In genomic region chr19:48867119-48867921, GRCh38 we compare ENCODE assay signal across 12 cellular contexts. TPM values are rescaled to one million over a fixed set of nuclear protein-coding genes. Genes with fewer than 3 reads are reported as not detected.
DNase-seq lines count a peak whose midpoint lies in the region; ATAC-seq, FAIRE-seq and TF ChIP-seq lines count a peak whose summit lies in the region.
"Had no signal": no experiment of that assay in that cellular context is flagged by ENCODE, and none has a peak within 500 bp of the region (broad histone marks: within the 10 kb centered on the region; RNA-seq: fewer than 3 reads in every experiment).

No MANE protein-coding gene starts in this region.

- H3K9me3 Mint-ChIP-seq in MCF 10A (ENCODE audit: unreplicated experiment) = no peaks in the 10 kb centered on the region

- TF ChIP-seq EP300 in HepG2 (IDR thresholded peaks at IDR 0.05; ENCODE audit: low read depth in 2 of 2, low read length in 2 of 2) (no peak), HepG2 (CRISPR knock-in tag; IDR thresholded peaks at IDR 0.05; ENCODE audit: borderline replicate concordance) (no peak), stomach (IDR thresholded peaks at IDR 0.05) (no peak)

- no peak for TF ChIP-seq CTCF in MCF 10A (IDR thresholded peaks at IDR 0.05; ENCODE audit: unreplicated experiment)
- TF ChIP-seq CTCF in HepG2 (CRISPR knock-in tag; IDR thresholded peaks at IDR 0.05) = 0 out of 2 replicates have a peak, but pooled peaks have one; percentile 18
- no peak for TF ChIP-seq CTCF in stomach (IDR thresholded peaks at IDR 0.05)

- H3K4me1 Mint-ChIP-seq in MCF 10A (ENCODE audit: insufficient read depth, unreplicated experiment) = peaks cover 9% of the 10 kb centered on the region

- peak overlapping the region; percentile 71 for H3K4me3 Mint-ChIP-seq in MCF 10A (ENCODE audit: unreplicated experiment)

- peaks cover 5% of the 10 kb centered on the region for H3K36me3 Mint-ChIP-seq in MCF 10A (ENCODE audit: insufficient read depth, unreplicated experiment)

- H3K9me3 ChIP-seq in HUES48 (ENCODE audit: control insufficient read depth, insufficient read depth, low read length) (no peaks in the 10 kb centered on the region), HepG2 (ENCODE audit: low read length) (no peaks in the 10 kb centered on the region), stomach (no peaks in the 10 kb centered on the region)

- peak overlapping the region; percentile 93 for H3K27ac Mint-ChIP-seq in MCF 10A (ENCODE audit: low read depth, unreplicated experiment)

- TF ChIP-seq RAD21 in HepG2 (CRISPR knock-in tag; IDR thresholded peaks at IDR 0.05) = no peak

- WGBS in HepG2 (ENCODE audit: low lambda C conversion rate) = 13% methylated on average over 13 of the region's 17 CpGs
- WGBS in stomach, 5 donors = 26 to 44% (median 42%) methylated on average over 12 to 17 of the region's 17 CpGs

- CTCF ChIA-PET in MCF 10A (lab: Yijun Ruan, JAX) (interaction anchor here (1.8 kb wide), 1 partner anchor 25 kb away, joined by 5 read pairs; no protein-coding TSS in a partner anchor), HepG2 (lab: Yijun Ruan, JAX; ENCODE audit: low intra/inter-chr PET ratio, low total read pairs) (no interaction called here)

- ATAC-seq in HepG2 (no peak), GM19397 (IDR thresholded peaks at IDR 0.05; ENCODE audit: unreplicated experiment) (no peak), GM18511 (IDR thresholded peaks at IDR 0.05; ENCODE audit: unreplicated experiment) (no peak)

- H3K4me3 ChIP-seq in HUES48 (ENCODE audit: low read depth, low read length) (no peak overlapping the region), HepG2 (replicated peaks in 1 of 3; ENCODE audit: insufficient read depth in 1 of 3, low read depth in 2 of 3, low read length in 3 of 3) (peak overlapping the region; percentile 58 to 83 (median 76)), stomach (peak overlapping the region; percentile 21 to 47 (median 44))

- H3K27me3 ChIP-seq in HUES48 (ENCODE audit: control insufficient read depth, insufficient read depth, low read length) (no peaks in the 10 kb centered on the region), HepG2 (ENCODE audit: control insufficient read depth in 1 of 2, insufficient read depth in 2 of 2, low read length in 2 of 2) (no peaks in the 10 kb centered on the region), stomach (no peaks in the 10 kb centered on the region)

- no TSS peak for BruUV-seq in MCF 10A (replicated peaks; lab: Mats Ljungman, UMichigan)
- BruUV-seq in HepG2 (replicated peaks; lab: Mats Ljungman, UMichigan) = no TSS peak

- H3K79me2 ChIP-seq in HepG2 (ENCODE audit: insufficient read depth, low read length) = no peaks in the 10 kb centered on the region

- no peak overlapping the region for H3K9ac ChIP-seq in HUES48 (ENCODE audit: low read depth, low read length)
- H3K9ac ChIP-seq in HepG2 (ENCODE audit: insufficient read depth, low read depth, low read length) = peak overlapping the region; percentile 77

- H4K20me1 ChIP-seq in HepG2 (ENCODE audit: insufficient read depth, low read length) = no peaks in the 10 kb centered on the region

- H3K4me1 ChIP-seq in HUES48 (ENCODE audit: control insufficient read depth, insufficient read depth, low read length) (peaks cover 12% of the 10 kb centered on the region), HepG2 (ENCODE audit: insufficient read depth, low read length) (peaks cover 25% of the 10 kb centered on the region), stomach (peaks cover 24 to 40% (median 29%) of the 10 kb centered on the region in 4 donors)

- H3K36me3 ChIP-seq in HUES48 (ENCODE audit: control insufficient read depth, insufficient read depth, low read length) = no peaks in the 10 kb centered on the region
- no peaks in the 10 kb centered on the region for H3K36me3 ChIP-seq in HepG2 (replicated peaks in 1 of 2; ENCODE audit: control insufficient read depth in 1 of 2, insufficient read depth in 2 of 2, low read length in 2 of 2)
- peaks cover 0 to 12% (median 0%) of the 10 kb centered on the region in 4 donors for H3K36me3 ChIP-seq in stomach

- POLR2A ChIA-PET in MCF 10A (lab: Yijun Ruan, JAX) (interaction anchor here (0.5 to 0.6 kb wide), 2 partner anchors 10 to 87 kb away, joined by 3 read pairs; partner anchors contain the start of gene BAX), HepG2 (lab: Yijun Ruan, JAX) (interaction anchor here (0.6 to 3.1 kb wide), 4 partner anchors 25 to 101 kb away, joined by 3 to 10 read pairs (median 4); no protein-coding TSS in a partner anchor)

- H3K27ac ChIP-seq in HUES48 (ENCODE audit: low read depth, low read length) (peak overlapping the region; percentile 20), HepG2 (ENCODE audit: extremely low read length, insufficient read depth, low read length) (no peak overlapping the region), stomach (peak overlapping the region in 4 of 5 donors; percentile 81 to 89 (median 84))

- H2AFZ ChIP-seq in HepG2 (ENCODE audit: low read length) = no peak overlapping the region

- peak overlapping the region; percentile 95 for H3K4me2 ChIP-seq in HepG2 (ENCODE audit: low read depth, low read length)

- H3K27me3 Mint-ChIP-seq in MCF 10A (ENCODE audit: insufficient read depth, unreplicated experiment) = no peaks in the 10 kb centered on the region

- FAIRE-seq in HepG2 (lab: Jason Lieb, UNC) = no peak
- FAIRE-seq: colon had no signal

- in situ Hi-C loops in HepG2 (cut with HindIII; ENCODE audit: extremely low pct_ligation_motif_present, low pct_unique_long_range_greater_than_20kb) = no loop called here

- DNase-seq in MCF 10A (ENCODE audit: unreplicated experiment) = no peak
- no peak for DNase-seq in HepG2 (ENCODE audit: low spot score)
- no peak for DNase-seq in stomach
- DNase-seq in NCI-H187 treated with DMSO at 0.1 percent for 48 hours (lab: John Stamatoyannopoulos, UW) = no peak
- no peak for DNase-seq in midbrain (lab: John Stamatoyannopoulos, UW)
- DNase-seq: activated CD4-positive, alpha-beta T cell treated with anti-CD3 and anti-CD28 coated beads, Interleukin-2, amount 50 U/mL, for 4 hours; NCI-H774 had no signal

- intact Hi-C loops in MCF 10A (cut with micrococcal nuclease) (no loop called here), HepG2 (cut with micrococcal nuclease; ENCODE audit: unreplicated experiment) (no loop called here), stomach (cut with DNase I; ENCODE audit: low total_unique reads) (no loop called here)

- TF ChIP-seq POLR2A in HepG2 (IDR thresholded peaks at IDR 0.05; ENCODE audit: insufficient read depth in 1 of 2, low read depth in 2 of 2, low read length in 2 of 2) (no peak), stomach (IDR thresholded peaks at IDR 0.05) (no peak)

RNA-seq across cellular contexts. Expression of gene PLEKHA4, which starts 1.1 kb away (rescaled TPM):
- total RNA-seq in MCF 10A (2022) (10.1 and 11.9 TPM in 2 replicates), HepG2 (2016; rRNA removed; fragmentation: Illumina TruSeq; extraction: Trizol) (4.3 and 6.0 TPM in 2 replicates), stomach (10 to 100 TPM in 2 of 5 donors, 1 to 10 TPM in 3; 1.7 to 35.6 (median 4.8) TPM)
- 3.7 and 5.1 TPM in 2 replicates for total RNA-seq in HepG2 (2016; cell fraction: cytosol; rRNA removed; fragmentation: Illumina TruSeq; extraction: Trizol; ENCODE audit: low read depth)
- 3.0 and 5.6 TPM in 2 replicates for total RNA-seq in HepG2 (2016; cell fraction: insoluble cytoplasmic fraction; rRNA removed; fragmentation: Illumina TruSeq; extraction: Trizol)
- total RNA-seq in HepG2 (2016; cell fraction: membrane; rRNA removed; fragmentation: Illumina TruSeq; extraction: Trizol) = 4.6 and 5.1 TPM in 2 replicates
- total RNA-seq in HepG2 (2016; cell fraction: nucleus; rRNA removed; fragmentation: Illumina TruSeq; extraction: Trizol) = 5.1 and 5.4 TPM in 2 replicates
- polyA plus RNA-seq in HepG2 (2011; rRNA removed) (4.8 and 6.0 TPM in 2 replicates), stomach (10 to 100 TPM; 30.1 to 85.0 (median 75.3) TPM)
- 2.3 and 4.7 TPM in 2 replicates for polyA plus RNA-seq in HepG2 (2011; cell fraction: cytosol; rRNA removed)
- 16.9 and 18.5 TPM in 2 replicates for polyA plus RNA-seq in HepG2 (2011; cell fraction: nucleus; rRNA removed)
- 3.4 TPM in 2 replicates for polyA plus RNA-seq in HepG2 (2012)
- polyA plus RNA-seq in HepG2 (2016; cell fraction: cytosol; fragmentation: Illumina TruSeq; extraction: Trizol; ENCODE audit: low read depth) = 1.3 and 2.3 TPM in 2 replicates
- polyA plus RNA-seq in HepG2 (2016; cell fraction: insoluble cytoplasmic fraction; fragmentation: Illumina TruSeq; extraction: Trizol; ENCODE audit: low read depth) = 5.4 and 7.3 TPM in 2 replicates
- 3.8 and 5.1 TPM in 2 replicates for polyA plus RNA-seq in HepG2 (2016; cell fraction: membrane; fragmentation: Illumina TruSeq; extraction: Trizol; ENCODE audit: low read depth)
- 11.7 and 12.4 TPM in 2 replicates for polyA plus RNA-seq in HepG2 (2016; cell fraction: nucleus; fragmentation: Illumina TruSeq; extraction: Trizol; ENCODE audit: insufficient read depth, low read depth)
- 0.70 and 1.2 TPM in 2 replicates for polyA minus RNA-seq in HepG2 (2011; rRNA and poly(A)+ RNA removed; ENCODE audit: low replicate concordance)
- polyA minus RNA-seq in HepG2 (2011; cell fraction: cytosol; rRNA and poly(A)+ RNA removed) = 3.6 TPM in 2 replicates
- 1.7 and 3.1 TPM in 2 replicates for polyA minus RNA-seq in HepG2 (2011; cell fraction: nucleus; rRNA and poly(A)+ RNA removed)

RNA-seq across cellular contexts. Expression of gene PPP1R15A, which starts 4.9 kb away (rescaled TPM):
- total RNA-seq in MCF 10A (2022) = 207 and 248 TPM in 2 replicates
- 7.8 and 18.5 TPM in 2 replicates for total RNA-seq in HepG2 (2016; rRNA removed; fragmentation: Illumina TruSeq; extraction: Trizol)
- total RNA-seq in HepG2 (2016; cell fraction: cytosol; rRNA removed; fragmentation: Illumina TruSeq; extraction: Trizol; ENCODE audit: low read depth) = 7.7 and 7.9 TPM in 2 replicates
- 6.4 and 19.6 TPM in 2 replicates for total RNA-seq in HepG2 (2016; cell fraction: insoluble cytoplasmic fraction; rRNA removed; fragmentation: Illumina TruSeq; extraction: Trizol)
- total RNA-seq in HepG2 (2016; cell fraction: membrane; rRNA removed; fragmentation: Illumina TruSeq; extraction: Trizol) = 5.7 and 6.5 TPM in 2 replicates
- total RNA-seq in HepG2 (2016; cell fraction: nucleus; rRNA removed; fragmentation: Illumina TruSeq; extraction: Trizol) = 25.9 and 29.7 TPM in 2 replicates
- polyA plus RNA-seq in HepG2 (2011; rRNA removed) = 15.2 and 15.6 TPM in 2 replicates
- 10.5 and 12.8 TPM in 2 replicates for polyA plus RNA-seq in HepG2 (2011; cell fraction: cytosol; rRNA removed)
- 28.4 and 34.0 TPM in 2 replicates for polyA plus RNA-seq in HepG2 (2011; cell fraction: nucleus; rRNA removed)
- polyA plus RNA-seq in HepG2 (2012) = 12.6 and 18.1 TPM in 2 replicates
- polyA plus RNA-seq in HepG2 (2016; cell fraction: cytosol; fragmentation: Illumina TruSeq; extraction: Trizol; ENCODE audit: low read depth) = 2.1 and 2.4 TPM in 2 replicates
- polyA plus RNA-seq in HepG2 (2016; cell fraction: insoluble cytoplasmic fraction; fragmentation: Illumina TruSeq; extraction: Trizol; ENCODE audit: low read depth) = 8.2 and 10.1 TPM in 2 replicates
- polyA plus RNA-seq in HepG2 (2016; cell fraction: membrane; fragmentation: Illumina TruSeq; extraction: Trizol; ENCODE audit: low read depth) = 3.9 and 4.1 TPM in 2 replicates
- polyA plus RNA-seq in HepG2 (2016; cell fraction: nucleus; fragmentation: Illumina TruSeq; extraction: Trizol; ENCODE audit: insufficient read depth, low read depth) = 36.9 and 39.2 TPM in 2 replicates
- polyA minus RNA-seq in HepG2 (2011; rRNA and poly(A)+ RNA removed; ENCODE audit: low replicate concordance) = 12.5 and 17.7 TPM in 2 replicates
- 9.8 and 12.8 TPM in 2 replicates for polyA minus RNA-seq in HepG2 (2011; cell fraction: cytosol; rRNA and poly(A)+ RNA removed)
- 34.6 and 36.1 TPM in 2 replicates for polyA minus RNA-seq in HepG2 (2011; cell fraction: nucleus; rRNA and poly(A)+ RNA removed)
- 100 to 1,000 TPM in 1 of 5 donors, 10 to 100 TPM in 4; 14.6 to 107 (median 35.1) TPM for total RNA-seq in stomach
- polyA plus RNA-seq in stomach = 10 to 100 TPM; 34.6 to 59.8 (median 37.1) TPM

RNA-seq across cellular contexts. Expression of gene HSD17B14, which starts 31.0 kb away (rescaled TPM):
- total RNA-seq in MCF 10A (2022) = 0.26 and 0.32 TPM in 2 replicates
- total RNA-seq in HepG2 (2016; rRNA removed; fragmentation: Illumina TruSeq; extraction: Trizol) = 0.53 and 0.58 TPM in 2 replicates
- 0.44 TPM in 1 of 2 replicates, not detected in the other for total RNA-seq in HepG2 (2016; cell fraction: cytosol; rRNA removed; fragmentation: Illumina TruSeq; extraction: Trizol; ENCODE audit: low read depth)
- 0.64 and 0.97 TPM in 2 replicates for total RNA-seq in HepG2 (2016; cell fraction: insoluble cytoplasmic fraction; rRNA removed; fragmentation: Illumina TruSeq; extraction: Trizol)
- total RNA-seq in HepG2 (2016; cell fraction: membrane; rRNA removed; fragmentation: Illumina TruSeq; extraction: Trizol) = 0.34 and 0.49 TPM in 2 replicates
- not detected in 2 replicates for total RNA-seq in HepG2 (2016; cell fraction: nucleus; rRNA removed; fragmentation: Illumina TruSeq; extraction: Trizol)
- 1.2 and 1.8 TPM in 2 replicates for polyA plus RNA-seq in HepG2 (2011; rRNA removed)
- polyA plus RNA-seq in HepG2 (2011; cell fraction: cytosol; rRNA removed) = 1.4 and 1.5 TPM in 2 replicates
- polyA plus RNA-seq in HepG2 (2011; cell fraction: nucleus; rRNA removed) = 3.6 and 4.3 TPM in 2 replicates
- 0.72 and 0.89 TPM in 2 replicates for polyA plus RNA-seq in HepG2 (2012)
- 0.35 and 0.58 TPM in 2 replicates for polyA plus RNA-seq in HepG2 (2016; cell fraction: cytosol; fragmentation: Illumina TruSeq; extraction: Trizol; ENCODE audit: low read depth)
- polyA plus RNA-seq in HepG2 (2016; cell fraction: insoluble cytoplasmic fraction; fragmentation: Illumina TruSeq; extraction: Trizol; ENCODE audit: low read depth) = 1.1 TPM in 2 replicates
- polyA plus RNA-seq in HepG2 (2016; cell fraction: membrane; fragmentation: Illumina TruSeq; extraction: Trizol; ENCODE audit: low read depth) = 0.64 and 0.69 TPM in 2 replicates
- polyA plus RNA-seq in HepG2 (2016; cell fraction: nucleus; fragmentation: Illumina TruSeq; extraction: Trizol; ENCODE audit: insufficient read depth, low read depth) = 0.97 and 0.98 TPM in 2 replicates
- polyA minus RNA-seq in HepG2 (2011; rRNA and poly(A)+ RNA removed; ENCODE audit: low replicate concordance) = 0.33 and 0.62 TPM in 2 replicates
- not detected in 2 replicates for polyA minus RNA-seq in HepG2 (2011; cell fraction: cytosol; rRNA and poly(A)+ RNA removed)
- polyA minus RNA-seq in HepG2 (2011; cell fraction: nucleus; rRNA and poly(A)+ RNA removed) = 0.77 and 2.0 TPM in 2 replicates
- 10 to 100 TPM in 2 of 5 donors, 1 to 10 TPM in 2, not detected in 1; 2.8 to 41.4 (median 17.3) TPM for total RNA-seq in stomach
- 1 to 10 TPM; 5.4 to 9.8 (median 9.4) TPM for polyA plus RNA-seq in stomach
- total RNA-seq: HT1080 had no signal

RNA-seq across cellular contexts. Expression of gene TULP2, which starts 31.2 kb away (rescaled TPM):
- not detected in 2 replicates for total RNA-seq in MCF 10A (2022)
- total RNA-seq in HepG2 (2016; rRNA removed; fragmentation: Illumina TruSeq; extraction: Trizol) = not detected in 2 replicates
- total RNA-seq in HepG2 (2016; cell fraction: cytosol; rRNA removed; fragmentation: Illumina TruSeq; extraction: Trizol; ENCODE audit: low read depth) = not detected in 2 replicates
- not detected in 2 replicates for total RNA-seq in HepG2 (2016; cell fraction: insoluble cytoplasmic fraction; rRNA removed; fragmentation: Illumina TruSeq; extraction: Trizol)
- total RNA-seq in HepG2 (2016; cell fraction: membrane; rRNA removed; fragmentation: Illumina TruSeq; extraction: Trizol) = 0.12 TPM in 1 of 2 replicates, not detected in the other
- not detected in 2 replicates for total RNA-seq in HepG2 (2016; cell fraction: nucleus; rRNA removed; fragmentation: Illumina TruSeq; extraction: Trizol)
- 0.04 and 0.08 TPM in 2 replicates for polyA plus RNA-seq in HepG2 (2011; rRNA removed)
- polyA plus RNA-seq in HepG2 (2011; cell fraction: cytosol; rRNA removed) = 0.04 and 0.11 TPM in 2 replicates
- 0.23 and 0.24 TPM in 2 replicates for polyA plus RNA-seq in HepG2 (2011; cell fraction: nucleus; rRNA removed)
- polyA plus RNA-seq in HepG2 (2012) = 0.19 TPM in 1 of 2 replicates, not detected in the other
- not detected in 2 replicates for polyA plus RNA-seq in HepG2 (2016; cell fraction: cytosol; fragmentation: Illumina TruSeq; extraction: Trizol; ENCODE audit: low read depth)
- not detected in 2 replicates for polyA plus RNA-seq in HepG2 (2016; cell fraction: insoluble cytoplasmic fraction; fragmentation: Illumina TruSeq; extraction: Trizol; ENCODE audit: low read depth)
- not detected in 2 replicates for polyA plus RNA-seq in HepG2 (2016; cell fraction: membrane; fragmentation: Illumina TruSeq; extraction: Trizol; ENCODE audit: low read depth)
- not detected in 2 replicates for polyA plus RNA-seq in HepG2 (2016; cell fraction: nucleus; fragmentation: Illumina TruSeq; extraction: Trizol; ENCODE audit: insufficient read depth, low read depth)
- polyA minus RNA-seq in HepG2 (2011; rRNA and poly(A)+ RNA removed; ENCODE audit: low replicate concordance) = 0.24 TPM in 1 of 2 replicates, not detected in the other
- polyA minus RNA-seq in HepG2 (2011; cell fraction: cytosol; rRNA and poly(A)+ RNA removed) = not detected in 2 replicates
- not detected in 2 replicates for polyA minus RNA-seq in HepG2 (2011; cell fraction: nucleus; rRNA and poly(A)+ RNA removed)
- total RNA-seq in stomach = 1 to 10 TPM in 2 of 5 donors, not detected in 3; 1.2 to 1.3 TPM
- not detected for polyA plus RNA-seq in stomach
- total RNA-seq: HT1080 had no signal

RNA-seq across cellular contexts. Expression of gene NUCB1, which starts 32.8 kb away (rescaled TPM):
- total RNA-seq in MCF 10A (2022) = 61.4 and 76.8 TPM in 2 replicates
- total RNA-seq in HepG2 (2016; rRNA removed; fragmentation: Illumina TruSeq; extraction: Trizol) = 34.3 and 82.3 TPM in 2 replicates
- total RNA-seq in HepG2 (2016; cell fraction: cytosol; rRNA removed; fragmentation: Illumina TruSeq; extraction: Trizol; ENCODE audit: low read depth) = 9.0 and 9.7 TPM in 2 replicates
- total RNA-seq in HepG2 (2016; cell fraction: insoluble cytoplasmic fraction; rRNA removed; fragmentation: Illumina TruSeq; extraction: Trizol) = 28.8 and 87.6 TPM in 2 replicates
- 25.3 and 25.9 TPM in 2 replicates for total RNA-seq in HepG2 (2016; cell fraction: membrane; rRNA removed; fragmentation: Illumina TruSeq; extraction: Trizol)
- 82.3 and 93.1 TPM in 2 replicates for total RNA-seq in HepG2 (2016; cell fraction: nucleus; rRNA removed; fragmentation: Illumina TruSeq; extraction: Trizol)
- 106 and 144 TPM in 2 replicates for polyA plus RNA-seq in HepG2 (2011; rRNA removed)
- polyA plus RNA-seq in HepG2 (2011; cell fraction: cytosol; rRNA removed) = 86.9 and 132 TPM in 2 replicates
- polyA plus RNA-seq in HepG2 (2011; cell fraction: nucleus; rRNA removed) = 169 and 200 TPM in 2 replicates
- 83.2 and 101 TPM in 2 replicates for polyA plus RNA-seq in HepG2 (2012)
- polyA plus RNA-seq in HepG2 (2016; cell fraction: cytosol; fragmentation: Illumina TruSeq; extraction: Trizol; ENCODE audit: low read depth) = 16.8 and 17.5 TPM in 2 replicates
- 32.3 and 40.2 TPM in 2 replicates for polyA plus RNA-seq in HepG2 (2016; cell fraction: insoluble cytoplasmic fraction; fragmentation: Illumina TruSeq; extraction: Trizol; ENCODE audit: low read depth)
- 25.6 and 28.2 TPM in 2 replicates for polyA plus RNA-seq in HepG2 (2016; cell fraction: membrane; fragmentation: Illumina TruSeq; extraction: Trizol; ENCODE audit: low read depth)
- 164 and 172 TPM in 2 replicates for polyA plus RNA-seq in HepG2 (2016; cell fraction: nucleus; fragmentation: Illumina TruSeq; extraction: Trizol; ENCODE audit: insufficient read depth, low read depth)
- 57.6 and 72.0 TPM in 2 replicates for polyA minus RNA-seq in HepG2 (2011; rRNA and poly(A)+ RNA removed; ENCODE audit: low replicate concordance)
- 40.4 and 44.8 TPM in 2 replicates for polyA minus RNA-seq in HepG2 (2011; cell fraction: cytosol; rRNA and poly(A)+ RNA removed)
- polyA minus RNA-seq in HepG2 (2011; cell fraction: nucleus; rRNA and poly(A)+ RNA removed) = 23.2 and 25.9 TPM in 2 replicates
- total RNA-seq in stomach = 100 to 1,000 TPM; 117 to 503 (median 135) TPM
- polyA plus RNA-seq in stomach = 100 to 1,000 TPM in 1 of 3 donors, 10 to 100 TPM in 2; 68.9 to 118 (median 91.5) TPM
